In the genomic region with DNA sequence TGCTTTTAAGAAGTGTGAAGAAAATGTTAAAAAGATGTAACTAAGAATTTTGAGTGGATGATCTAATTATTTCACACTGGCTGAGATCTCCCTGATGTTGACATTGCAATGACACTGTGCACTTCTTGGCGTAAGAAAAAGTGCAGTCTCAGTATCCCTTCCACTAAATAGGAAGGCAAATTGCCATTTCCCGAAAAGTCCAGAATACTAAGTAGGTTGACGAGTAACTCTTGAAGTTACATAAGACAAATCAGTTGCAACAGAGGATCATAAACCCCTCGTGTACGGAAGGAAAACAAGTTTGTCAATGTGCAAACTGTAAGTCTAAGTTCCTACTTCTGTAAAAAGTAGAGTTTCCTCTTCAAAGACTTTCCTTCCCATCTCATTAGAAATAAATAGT, we compare ENCODE assay signal across 7 cellular contexts.
DNase-seq lines count a peak whose midpoint lies in the region; ATAC-seq and TF ChIP-seq lines count a peak whose summit lies in the region.
"Not testable (repeated sequence)": the region's sequence is repeated elsewhere in the genome, so short reads cannot be mapped to it uniquely, and the experiment has no call there.

No MANE protein-coding gene starts in this region.

- H3K36me3 Mint-ChIP-seq in T-helper 17 cell (ENCODE audit: low read depth), result not testable (repeated sequence)

- peak overlapping the region in 3 of 4 donors; percentile 6 to 24 (median 13) for H3K27ac ChIP-seq in esophagus squamous epithelium
- H3K27ac ChIP-seq in lower lobe of right lung, upper lobe of right lung: not testable (repeated sequence)

- peaks cover 27% of the 10 kb centered on the region for H3K27me3 Mint-ChIP-seq in T-helper 17 cell

- 22 to 24% methylated on average over 4 to 5 of the region's 5 CpGs for WGBS in esophagus squamous epithelium, 2 donors

- not testable (repeated sequence) for H3K27ac Mint-ChIP-seq in T-helper 17 cell

- not testable (repeated sequence) for H3K4me1 Mint-ChIP-seq in T-helper 17 cell

- not testable (repeated sequence) for H3K27me3 ChIP-seq in esophagus squamous epithelium; lower lobe of right lung (ENCODE audit: low read depth); upper lobe of right lung

- DNase-seq in H4 (ENCODE audit: low spot score), result peak; percentile 0
- DNase-seq in T-helper 17 cell; esophagus squamous epithelium (lab: John Stamatoyannopoulos, UW); left cardiac atrium; lower lobe of right lung; upper lobe of right lung: not testable (repeated sequence)
- peak; percentile 82 for DNase-seq in pons (ENCODE audit: low spot score)

- TF ChIP-seq POLR2A in esophagus squamous epithelium (IDR thresholded peaks at IDR 0.05), result not testable (repeated sequence)

- H3K36me3 ChIP-seq in esophagus squamous epithelium, lower lobe of right lung, upper lobe of right lung: not testable (repeated sequence)

- intact Hi-C loops in esophagus squamous epithelium (cut with DNase I); left cardiac atrium (cut with DNase I); lower lobe of right lung (cut with DNase I); upper lobe of right lung (cut with DNase I): not testable (repeated sequence)

- peaks cover 0 to 11% (median 0%) of the 10 kb centered on the region in 3 donors for H3K4me1 ChIP-seq in esophagus squamous epithelium
- not testable (repeated sequence) for H3K4me1 ChIP-seq in lower lobe of right lung, upper lobe of right lung

- not testable (repeated sequence) for H3K9me3 ChIP-seq in T-helper 17 cell (ENCODE audit: control insufficient read depth, low read length, poor library complexity, severe bottlenecking); esophagus squamous epithelium; lower lobe of right lung; upper lobe of right lung

- H3K4me3 ChIP-seq in esophagus squamous epithelium, lower lobe of right lung, upper lobe of right lung: not testable (repeated sequence)

- TF ChIP-seq CTCF in esophagus squamous epithelium (IDR thresholded peaks at IDR 0.05); lower lobe of right lung (IDR thresholded peaks at IDR 0.05); upper lobe of right lung (IDR thresholded peaks at IDR 0.05): not testable (repeated sequence)

- H3K4me3 Mint-ChIP-seq in T-helper 17 cell, result not testable (repeated sequence)

- ATAC-seq in T-helper 17 cell (peak; percentile 25), left cardiac atrium (peak; percentile 19 to 56), lower lobe of right lung (peak; percentile 56 to 73), upper lobe of right lung (peak; percentile 61)
